ENCODE assay signal across 25 cellular contexts in the genomic region with DNA sequence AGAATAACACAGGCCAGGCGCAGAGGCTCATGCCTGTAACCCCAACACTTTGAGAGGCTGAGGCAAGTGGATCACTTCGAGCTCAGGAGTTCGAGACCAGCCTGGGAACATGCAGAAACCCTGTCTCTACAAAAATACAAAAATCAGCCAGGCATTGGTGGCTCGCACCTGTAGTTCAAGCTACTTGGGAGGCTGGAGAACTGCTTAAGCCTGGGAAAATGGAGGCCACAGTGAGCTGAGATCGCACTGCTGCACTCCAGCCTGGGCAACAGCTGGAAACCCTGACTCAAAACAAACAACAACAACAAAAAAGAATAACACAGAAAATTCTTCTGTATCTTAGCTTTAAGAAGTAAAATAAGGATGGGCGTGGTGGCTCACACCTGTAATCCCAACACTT.
"Had no signal": no experiment of that assay in that cellular context is flagged by ENCODE, and none has a peak within 500 bp of the region (broad histone marks: within the 10 kb centered on the region; RNA-seq: fewer than 3 reads in every experiment).

No MANE protein-coding gene starts in this region.

- H3K4me3 ChIP-seq: coronary artery, dorsolateral prefrontal cortex, gastrocnemius medialis, heart left ventricle, hepatocyte, lower lobe of right lung, mucosa of descending colon had no signal

- DNase-seq: dermis blood vessel endothelial cell; dorsolateral prefrontal cortex; effector CD8-positive, alpha-beta T cell; effector memory CD8-positive, alpha-beta T cell; endodermal cell; erythroblast; gastrocnemius medialis; heart left ventricle; hypothalamus; immature natural killer cell; islet precursor cell; kidney; kidney glomerular epithelial cell; left colon; left ventricle myocardium superior; lower lobe of right lung; mesenchymal stem cell; mucosa of descending colon; naive B cell had no signal

- H3K27ac ChIP-seq: coronary artery, epithelial cell of prostate, foreskin keratinocyte, gastrocnemius medialis, heart left ventricle, hepatocyte, lower lobe of right lung had no signal

- H3K9me3 ChIP-seq: gastrocnemius medialis, heart left ventricle, lower lobe of right lung, mucosa of descending colon had no signal

- H3K27me3 ChIP-seq: dorsolateral prefrontal cortex, gastrocnemius medialis, heart left ventricle, hepatocyte had no signal

- H3K36me3 ChIP-seq: gastrocnemius medialis, heart left ventricle, lower lobe of right lung had no signal

- ATAC-seq: effector memory CD8-positive, alpha-beta T cell; esophagus mucosa; gastrocnemius medialis; heart left ventricle; left colon; left lobe of liver; left ventricle myocardium superior; lower lobe of right lung; mucosa of descending colon had no signal

- H3K4me1 ChIP-seq: gastrocnemius medialis, lower lobe of right lung had no signal
